20 cellular contexts compared by ENCODE assay signal in genomic region chr12:2605301-2605700, GRCh38.
A peak's percentile ranks its signal among the peaks of the same experiment; 100 is the strongest.
DNase-seq lines count a peak whose midpoint lies in the region; FAIRE-seq and TF ChIP-seq lines count a peak whose summit lies in the region.
"Had no signal": no experiment of that assay in that cellular context is flagged by ENCODE, and none has a peak within 500 bp of the region (broad histone marks: within the 10 kb centered on the region; RNA-seq: fewer than 3 reads in every experiment).

No MANE protein-coding gene starts in this region.

- no peak for TF ChIP-seq CTCF in bronchial epithelial cell (IDR thresholded peaks at IDR 0.05; ENCODE audit: insufficient read depth, low read length, severe bottlenecking)
- no peak for TF ChIP-seq CTCF in progenitor cell of endocrine pancreas (IDR thresholded peaks at IDR 0.05; ENCODE audit: unreplicated experiment)
- TF ChIP-seq CTCF in transverse colon (IDR thresholded peaks at IDR 0.05): no peak

- no peak overlapping the region for H3K4me3 Mint-ChIP-seq in progenitor cell of endocrine pancreas (ENCODE audit: low read depth)
- H3K4me3 Mint-ChIP-seq: B cell; CD4-positive, alpha-beta T cell; CD8-positive, alpha-beta T cell had no signal

- peak overlapping the region; percentile 13 for H3K27ac Mint-ChIP-seq in progenitor cell of endocrine pancreas
- H3K27ac Mint-ChIP-seq: B cell; CD4-positive, alpha-beta T cell; CD8-positive, alpha-beta T cell had no signal

- no peaks in the 10 kb centered on the region for H3K9me3 ChIP-seq in neuronal stem cell (replicated peaks in 1 of 2; ENCODE audit: control insufficient read depth in 2 of 2, insufficient read depth in 1 of 2, low read depth in 1 of 2, low read length in 2 of 2)
- no peaks in the 10 kb centered on the region for H3K9me3 ChIP-seq in transverse colon
- H3K9me3 ChIP-seq: A549; BLaER1 treated with 17β-estradiol and CSF1 and Interleukin-3, amounts not matched to agents 10 nM and 100 nM had no signal

- no peak for TF ChIP-seq EP300 in transverse colon (IDR thresholded peaks at IDR 0.05; ENCODE audit: low read depth)

- H3K36me3 ChIP-seq in bronchial epithelial cell (ENCODE audit: control insufficient read depth, insufficient read depth, low read length) (no peaks in the 10 kb centered on the region), neuronal stem cell (replicated peaks in 1 of 2; ENCODE audit: control insufficient read depth in 2 of 2, insufficient read depth in 2 of 2, low read length in 2 of 2) (no peaks in the 10 kb centered on the region), transverse colon (no peaks in the 10 kb centered on the region)
- H3K36me3 ChIP-seq: BLaER1 treated with 17β-estradiol and CSF1 and Interleukin-3, amounts not matched to agents 10 nM and 100 nM had no signal

- H3K27me3 Mint-ChIP-seq in progenitor cell of endocrine pancreas: peaks cover 21% of the 10 kb centered on the region

- peak overlapping the region; percentile 26 for H3K9ac ChIP-seq in neuronal stem cell (ENCODE audit: low read depth, low read length, poor library complexity)
- H3K9ac ChIP-seq: BLaER1 treated with 17β-estradiol and CSF1 and Interleukin-3, amounts not matched to agents 10 nM and 100 nM had no signal

- no peaks in the 10 kb centered on the region for H3K79me1 ChIP-seq in neuronal stem cell (ENCODE audit: low read depth, low read length)

- H3K27ac ChIP-seq in neuronal stem cell (replicated peaks; ENCODE audit: low read length) (no peak overlapping the region), transverse colon (no peak overlapping the region)
- H3K27ac ChIP-seq: 22Rv1; A549; BLaER1 treated with 17β-estradiol and CSF1 and Interleukin-3, amounts not matched to agents 10 nM and 100 nM; C4-2B had no signal

- H3K4me1 Mint-ChIP-seq in progenitor cell of endocrine pancreas (ENCODE audit: low read depth): no peaks in the 10 kb centered on the region
- H3K4me1 Mint-ChIP-seq: B cell had no signal

- H2AFZ ChIP-seq in neuronal stem cell (ENCODE audit: low read length): no peak overlapping the region

- peak overlapping the region; percentile 16 for H2AK5ac ChIP-seq in neuronal stem cell (ENCODE audit: low read depth, low read length)

- H3K4me2 ChIP-seq in neuronal stem cell (ENCODE audit: insufficient read depth, low read length, poor library complexity, severe bottlenecking): no peak overlapping the region
- H3K4me2 ChIP-seq: A549; BLaER1 treated with 17β-estradiol and CSF1 and Interleukin-3, amounts not matched to agents 10 nM and 100 nM had no signal

- H3K27me3 ChIP-seq in bronchial epithelial cell (ENCODE audit: control insufficient read depth, insufficient read depth, low read length): no peaks in the 10 kb centered on the region
- H3K27me3 ChIP-seq in neuronal stem cell (ENCODE audit: control insufficient read depth in 3 of 3, insufficient read depth in 3 of 3, low read depth in 1 of 3, low read length in 3 of 3): no peaks in the 10 kb centered on the region
- no peaks in the 10 kb centered on the region for H3K27me3 ChIP-seq in transverse colon
- H3K27me3 ChIP-seq: BLaER1 treated with 17β-estradiol and CSF1 and Interleukin-3, amounts not matched to agents 10 nM and 100 nM had no signal

- H2BK5ac ChIP-seq in neuronal stem cell (ENCODE audit: low read length): peak overlapping the region; percentile 28

- intact Hi-C loops in transverse colon (cut with DNase I; ENCODE audit: low total_unique reads): no loop called here

- no peaks in the 10 kb centered on the region for H3K36me3 Mint-ChIP-seq in progenitor cell of endocrine pancreas (ENCODE audit: insufficient read depth)
- H3K36me3 Mint-ChIP-seq: CD8-positive, alpha-beta T cell had no signal

- DNase-seq in bronchial epithelial cell (ENCODE audit: low read depth) (no peak), neuronal stem cell (ENCODE audit: low spot score) (no peak), progenitor cell of endocrine pancreas (ENCODE audit: low spot score, unreplicated experiment) (no peak), transverse colon (no peak), cortex of kidney (lab: John Stamatoyannopoulos, UW) (no peak)
- DNase-seq: AML-193; Caco-2; Calu3; CD4-positive, alpha-beta T cell; CD8-positive, alpha-beta T cell; DMS79 treated with DMSO at 0.1 percent for 48 hours; GF-D8 had no signal

- H3K14ac ChIP-seq in neuronal stem cell (ENCODE audit: low read length): peak overlapping the region; percentile 50

- H4K8ac ChIP-seq in neuronal stem cell (ENCODE audit: low read depth, low read length): no peak overlapping the region

- no peak overlapping the region for H2BK12ac ChIP-seq in neuronal stem cell (ENCODE audit: low read length)

- no peak overlapping the region for H4K91ac ChIP-seq in neuronal stem cell (ENCODE audit: low read depth, low read length, poor library complexity)

- peak; percentile 47 for FAIRE-seq in bronchial epithelial cell (lab: Jason Lieb, UNC)
- FAIRE-seq: A549, D721Med, G401.6, GM12891 had no signal

- no peak overlapping the region for H3K4me3 ChIP-seq in bronchial epithelial cell (ENCODE audit: low read depth, low read length)
- H3K4me3 ChIP-seq in neuronal stem cell (ENCODE audit: low read length in 2 of 2): no peak overlapping the region
- no peak overlapping the region for H3K4me3 ChIP-seq in transverse colon
- H3K4me3 ChIP-seq: A549; BLaER1 treated with 17β-estradiol and CSF1 and Interleukin-3, amounts not matched to agents 10 nM and 100 nM had no signal

- TF ChIP-seq POLR2A in transverse colon (IDR thresholded peaks at IDR 0.05): no peak

- peak overlapping the region; percentile 29 for H3K23ac ChIP-seq in neuronal stem cell (ENCODE audit: low read depth, low read length, poor library complexity)

- no peaks in the 10 kb centered on the region for H3K9me3 Mint-ChIP-seq in progenitor cell of endocrine pancreas (ENCODE audit: low read depth)
- H3K9me3 Mint-ChIP-seq: CD4-positive, alpha-beta T cell; CD8-positive, alpha-beta T cell had no signal

- H3K18ac ChIP-seq in neuronal stem cell (ENCODE audit: low read length): peak overlapping the region; percentile 25

- H2BK120ac ChIP-seq in neuronal stem cell (ENCODE audit: low read depth, low read length): no peak overlapping the region

- in situ Hi-C loops in transverse colon (cut with MboI; ENCODE audit: low pct_ligation_motif_present in 1 of 4, low pct_unique_long_range_greater_than_20kb in 1 of 4, low sequenced_read_pairs in 3 of 4): no loop called here

- H3K4me1 ChIP-seq in neuronal stem cell (ENCODE audit: control insufficient read depth in 2 of 2, insufficient read depth in 1 of 2, low read depth in 1 of 2, low read length in 2 of 2) (peaks cover 0 to 6% of the 10 kb centered on the region in 2 donors), transverse colon (no peaks in the 10 kb centered on the region)
- H3K4me1 ChIP-seq: A549, Caco-2 had no signal

- WGBS in neuronal stem cell (ENCODE audit: extremely low coverage in 2 of 2, insufficient read length in 2 of 2, insufficient replicate concordance in 1 of 2), 2 donors: no CpG with 5 or more reads among the region's 8 CpGs
- 88 to 100% methylated on average over 1 to 8 of the region's 8 CpGs for WGBS in transverse colon (ENCODE audit: low coverage in 1 of 2), 2 donors

- no peak overlapping the region for H3K4ac ChIP-seq in neuronal stem cell (ENCODE audit: low read length)

- no peak overlapping the region for H2BK15ac ChIP-seq in neuronal stem cell (ENCODE audit: low read length)
